Comparison of ENCODE assay signal across 11 cellular contexts in the genomic region with DNA sequence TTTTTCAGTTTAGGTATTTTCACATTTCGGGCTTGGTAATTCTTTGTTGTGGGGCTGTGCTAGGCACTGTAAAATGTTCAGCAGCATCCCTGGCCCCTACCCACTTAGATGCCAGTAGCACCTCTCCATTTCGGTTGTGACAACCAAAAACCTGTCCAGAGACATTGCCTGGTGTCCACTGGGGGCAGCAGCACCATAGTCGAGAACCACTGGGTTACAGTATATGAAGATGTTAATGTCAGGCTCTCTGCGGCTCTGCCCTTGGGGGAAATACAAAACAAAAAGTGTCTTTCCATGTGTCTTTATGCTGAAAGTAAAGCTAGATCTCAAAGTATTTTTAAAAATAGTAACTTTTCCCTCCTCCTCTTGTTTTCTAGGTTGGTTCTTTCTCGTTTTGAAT.
A peak's percentile ranks its signal among the peaks of the same experiment; 100 is the strongest.
DNase-seq lines count a peak whose midpoint lies in the region; ATAC-seq and TF ChIP-seq lines count a peak whose summit lies in the region.
"Had no signal": no experiment of that assay in that cellular context is flagged by ENCODE, and none has a peak within 500 bp of the region (broad histone marks: within the 10 kb centered on the region; RNA-seq: fewer than 3 reads in every experiment).

No MANE protein-coding gene starts in this region.

- peaks cover 28 to 95% (median 78%) of the 10 kb centered on the region in 4 donors for H3K36me3 ChIP-seq in stomach

- H3K4me3 Mint-ChIP-seq in glutamatergic neuron (ENCODE audit: unreplicated experiment) (no peak overlapping the region), mesothelial cell of epicardium (no peak overlapping the region)
- H3K4me3 Mint-ChIP-seq: nephron had no signal

- TF ChIP-seq POLR2A in stomach (IDR thresholded peaks at IDR 0.05), result no peak

- H3K27ac ChIP-seq in stomach, result no peak overlapping the region

- H3K27ac Mint-ChIP-seq in glutamatergic neuron (ENCODE audit: unreplicated experiment) (no peak overlapping the region), mesothelial cell of epicardium (no peak overlapping the region)
- H3K27ac Mint-ChIP-seq: nephron had no signal

- TF ChIP-seq EP300 in stomach (IDR thresholded peaks at IDR 0.05), result no peak

- intact Hi-C loops in stomach (cut with DNase I; ENCODE audit: low total_unique reads), result no loop called here

- TF ChIP-seq CTCF in AG09309 (IDR thresholded peaks at IDR 0.05; ENCODE audit: control insufficient read depth, insufficient read depth, low read depth, low read length, missing control alignments) (peak; percentile 51), GM12875 (IDR thresholded peaks at IDR 0.05; ENCODE audit: borderline replicate concordance, insufficient read depth, low read depth, low read length) (peak; percentile 34; the same call in 1 of the 2 replicates), glutamatergic neuron (IDR thresholded peaks at IDR 0.05; ENCODE audit: partially characterized antibody, unreplicated experiment) (no peak), mesothelial cell of epicardium (IDR thresholded peaks at IDR 0.05; ENCODE audit: unreplicated experiment) (no peak), stomach (IDR thresholded peaks at IDR 0.05) (no peak)

- H3K9me3 Mint-ChIP-seq in glutamatergic neuron (ENCODE audit: unreplicated experiment), result no peaks in the 10 kb centered on the region
- H3K9me3 Mint-ChIP-seq in mesothelial cell of epicardium, result no peaks in the 10 kb centered on the region
- H3K9me3 Mint-ChIP-seq: nephron had no signal

- in situ Hi-C loops in SK-MEL-5 (cut with HindIII; ENCODE audit: low pct_unique_long_range_greater_than_20kb, low sequenced_read_pairs), result no loop called here

- no peak overlapping the region for H3K4me3 ChIP-seq in AG09309 (ENCODE audit: control insufficient read depth, low read depth, low read length)
- H3K4me3 ChIP-seq in GM12875 (ENCODE audit: low read depth, low read length), result no peak overlapping the region
- no peak overlapping the region for H3K4me3 ChIP-seq in stomach
- H3K4me3 ChIP-seq: gastroesophageal sphincter had no signal

- H3K36me3 Mint-ChIP-seq in glutamatergic neuron (ENCODE audit: unreplicated experiment), result no peaks in the 10 kb centered on the region
- peaks cover 2% of the 10 kb centered on the region for H3K36me3 Mint-ChIP-seq in mesothelial cell of epicardium

- H3K9me3 ChIP-seq in stomach, result no peaks in the 10 kb centered on the region
- H3K9me3 ChIP-seq: gastroesophageal sphincter had no signal

- H3K4me1 Mint-ChIP-seq in glutamatergic neuron (ENCODE audit: low read depth, unreplicated experiment), result no peaks in the 10 kb centered on the region
- H3K4me1 Mint-ChIP-seq in mesothelial cell of epicardium, result no peaks in the 10 kb centered on the region
- H3K4me1 Mint-ChIP-seq: nephron had no signal

- no peaks in the 10 kb centered on the region for H3K27me3 Mint-ChIP-seq in glutamatergic neuron (ENCODE audit: unreplicated experiment)
- peaks cover 6% of the 10 kb centered on the region for H3K27me3 Mint-ChIP-seq in mesothelial cell of epicardium (ENCODE audit: low read depth)

- no peak for DNase-seq in AG09309 (ENCODE audit: low read depth)
- DNase-seq in SK-MEL-5 (ENCODE audit: low read depth, low spot score), result peak; percentile 69
- peak; percentile 39 for DNase-seq in glutamatergic neuron
- DNase-seq in mesothelial cell of epicardium (ENCODE audit: low spot score in 2 of 2, unreplicated experiment in 2 of 2), result no peak
- DNase-seq in NCI-H446 (lab: John Stamatoyannopoulos, UW), result no peak
- no peak for DNase-seq in stomach
- DNase-seq: activated naive CD4-positive, alpha-beta T cell treated with Interleukin-2 at 50 U/mL for 16 hours had no signal

- no peaks in the 10 kb centered on the region for H3K27me3 ChIP-seq in stomach
- H3K27me3 ChIP-seq: gastroesophageal sphincter had no signal

- WGBS in stomach, 5 donors, result 76 to 86% (median 80%) methylated on average over 5 of the region's 5 CpGs

- peaks cover 0 to 10% (median 2%) of the 10 kb centered on the region in 4 donors for H3K4me1 ChIP-seq in stomach

- ATAC-seq in GM21825 (IDR thresholded peaks at IDR 0.05; ENCODE audit: unreplicated experiment), result no peak
- ATAC-seq: gastroesophageal sphincter had no signal

Comparison
In these comparisons a context has a peak if more than half of its experiments do, and no peak if none do; other contexts are left out.
1. DNase-seq: peak in SK-MEL-5 (single experiment) and glutamatergic neuron (single experiment); none in AG09309 (single experiment), mesothelial cell of epicardium (0 of 2), NCI-H446 (0 of 2) and stomach (single experiment).
2. CTCF ChIP-seq: peak in AG09309 (single experiment) and GM12875 (single experiment); none in glutamatergic neuron (single experiment), mesothelial cell of epicardium (single experiment) and stomach (0 of 7).